Comparison of ENCODE assay signal across 9 cellular contexts in the genomic region with DNA sequence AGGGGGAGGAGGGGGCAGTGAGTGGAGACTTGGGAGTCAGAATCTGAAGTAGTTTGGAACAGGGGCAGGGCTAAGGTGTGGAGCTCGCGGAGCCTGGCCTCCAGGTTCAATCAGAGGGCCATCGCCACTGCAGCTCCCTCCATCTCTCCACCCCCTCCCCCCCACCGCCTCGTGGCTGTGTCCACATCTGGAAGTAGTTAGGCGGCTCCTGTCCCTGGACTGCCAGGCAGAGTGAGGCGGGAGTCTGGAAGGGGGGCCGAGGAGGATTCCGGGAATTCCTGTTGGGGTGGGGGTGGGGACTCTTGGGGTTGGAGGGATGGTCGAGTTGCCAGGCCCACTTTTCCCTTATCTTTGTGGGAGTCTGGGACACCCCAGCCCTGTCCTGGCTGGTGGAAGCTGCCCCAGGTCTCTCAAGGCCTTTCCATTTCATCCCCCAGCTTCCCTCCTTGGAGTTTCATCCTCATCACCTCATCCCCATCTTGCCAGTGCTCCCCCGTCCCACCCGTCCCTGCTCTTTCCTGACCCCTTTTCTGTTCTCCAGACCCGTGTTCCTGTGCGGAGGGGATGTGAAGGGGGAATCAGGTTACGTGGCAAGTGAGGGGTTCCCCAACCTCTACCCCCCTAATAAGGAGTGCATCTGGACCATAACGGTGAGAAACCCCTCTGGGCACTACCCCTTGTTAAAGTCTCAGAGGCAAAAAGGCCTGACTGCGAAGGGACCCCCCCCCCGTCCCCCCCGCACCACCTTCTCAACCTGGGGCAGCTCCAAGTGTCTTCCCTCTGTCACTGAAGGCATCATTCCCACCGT. TPM values are rescaled to one million over a fixed set of nuclear protein-coding genes. Genes with fewer than 3 reads are reported as not detected.
A peak's percentile ranks its signal among the peaks of the same experiment; 100 is the strongest.
DNase-seq lines count a peak whose midpoint lies in the region; ATAC-seq and TF ChIP-seq lines count a peak whose summit lies in the region.
"Had no signal": no experiment of that assay in that cellular context is flagged by ENCODE, and none has a peak within 500 bp of the region (broad histone marks: within the 10 kb centered on the region; RNA-seq: fewer than 3 reads in every experiment).

No MANE protein-coding gene starts in this region.

- no peak for TF ChIP-seq CTCF in CD4-positive, alpha-beta T cell (IDR thresholded peaks at IDR 0.05)
- TF ChIP-seq CTCF in OCI-LY1 (IDR thresholded peaks at IDR 0.05; ENCODE audit: low read length) (no peak), neural crest cell (conservative IDR thresholded peaks at IDR 0.05) (no peak)

- no peaks in the 10 kb centered on the region for H3K27me3 Mint-ChIP-seq in CD4-positive, alpha-beta T cell
- H3K27me3 Mint-ChIP-seq in neural crest cell (ENCODE audit: low read depth): peaks cover 50% of the 10 kb centered on the region

- peak overlapping the region; percentile 20 for H3K4me3 Mint-ChIP-seq in CD4-positive, alpha-beta T cell
- peak overlapping the region; percentile 73 for H3K4me3 Mint-ChIP-seq in neural crest cell

- DNase-seq in CD4-positive, alpha-beta T cell: no peak
- DNase-seq in epidermal melanocyte (ENCODE audit: insufficient read length, low spot score): peak; percentile 79
- DNase-seq in neural crest cell (ENCODE audit: low read depth, low spot score): peak; percentile 35
- no peak for DNase-seq in D341Med (ENCODE audit: low spot score)
- no peak for DNase-seq in NCI-H1436 (lab: John Stamatoyannopoulos, UW)
- no peak for DNase-seq in HUDEP-2 (lab: John Stamatoyannopoulos, UW; ENCODE audit: unreplicated experiment in 76 of 76)

- H3K9me3 Mint-ChIP-seq in CD4-positive, alpha-beta T cell: no peaks in the 10 kb centered on the region
- H3K9me3 Mint-ChIP-seq in neural crest cell: no peaks in the 10 kb centered on the region

- peaks cover 16% of the 10 kb centered on the region for H3K4me1 ChIP-seq in OCI-LY1 (ENCODE audit: insufficient read depth, low read length, severe bottlenecking)

- no peaks in the 10 kb centered on the region for H3K27me3 ChIP-seq in CD4-positive, alpha-beta T cell (ENCODE audit: control insufficient read depth, insufficient read depth, low read length)
- no peaks in the 10 kb centered on the region; the same call in 1 of the 2 replicates for H3K27me3 ChIP-seq in OCI-LY1 (ENCODE audit: insufficient read depth, low read length)

- peak overlapping the region; percentile 60 for H3K4me3 ChIP-seq in OCI-LY1 (ENCODE audit: low read depth, low read length, poor library complexity, severe bottlenecking)

- ATAC-seq in CD4-positive, alpha-beta T cell (ENCODE audit: poor library complexity): no peak
- ATAC-seq in HG02763 (IDR thresholded peaks at IDR 0.05; ENCODE audit: unreplicated experiment): no peak

- POLR2A ChIA-PET in CD4-positive, alpha-beta T cell (lab: Charles Lee): interaction anchor here (1.0 to 3.6 kb wide), 3 partner anchors 9 to 102 kb away, joined by 3 to 38 read pairs (median 8); partner anchors contain the start of genes FBXO24, LRCH4 and MOSPD3

- H3K4me1 Mint-ChIP-seq in CD4-positive, alpha-beta T cell (ENCODE audit: low read depth): peaks cover 23% of the 10 kb centered on the region
- peaks cover 22% of the 10 kb centered on the region for H3K4me1 Mint-ChIP-seq in neural crest cell

- CTCF ChIA-PET in CD4-positive, alpha-beta T cell (lab: Charles Lee): interaction anchor here (0.6 to 2.3 kb wide), 3 partner anchors 9 to 102 kb away, joined by 3 to 8 read pairs (median 4); partner anchors contain the start of gene POP7

- H3K36me3 Mint-ChIP-seq in CD4-positive, alpha-beta T cell (ENCODE audit: low read depth): no peaks in the 10 kb centered on the region
- no peaks in the 10 kb centered on the region for H3K36me3 Mint-ChIP-seq in neural crest cell (ENCODE audit: low read depth)

- H3K9me2 ChIP-seq in OCI-LY1 (ENCODE audit: low read depth, low read length): no peaks in the 10 kb centered on the region

- H3K9me3 ChIP-seq in CD4-positive, alpha-beta T cell (ENCODE audit: control insufficient read depth, low read length): no peaks in the 10 kb centered on the region
- no peaks in the 10 kb centered on the region for H3K9me3 ChIP-seq in OCI-LY1 (ENCODE audit: low read length)

- H3K36me3 ChIP-seq in OCI-LY1 (ENCODE audit: insufficient read depth, low read length): no peaks in the 10 kb centered on the region

- intact Hi-C loops in CD4-positive, alpha-beta T cell (cut with DNase I, micrococcal nuclease): loop anchor here in 1 of 2 experiments (2.0 kb wide), 1 partner anchor 20 kb away; no protein-coding TSS in a partner anchor

- no peak overlapping the region for H3K27ac ChIP-seq in CD4-positive, alpha-beta T cell (ENCODE audit: low read depth, low read length)
- H3K27ac ChIP-seq in OCI-LY1 (ENCODE audit: low read depth, low read length, poor library complexity, severe bottlenecking): no peak overlapping the region
- H3K27ac ChIP-seq: epithelial cell of prostate had no signal

- H3K4me2 ChIP-seq in OCI-LY1 (ENCODE audit: low read length): peak overlapping the region; percentile 72

- no peaks in the 10 kb centered on the region for H4K20me1 ChIP-seq in OCI-LY1 (ENCODE audit: insufficient read depth, low read length)

- H3F3A ChIP-seq in OCI-LY1 (ENCODE audit: insufficient read depth, low read length): no peaks in the 10 kb centered on the region

- no peak overlapping the region for H2AFZ ChIP-seq in OCI-LY1 (ENCODE audit: low read length)

- H3K79me2 ChIP-seq in OCI-LY1 (ENCODE audit: insufficient read depth, low read length): no peaks in the 10 kb centered on the region

- no peak overlapping the region; the same call in 1 of the 2 replicates for H3K9ac ChIP-seq in OCI-LY1 (ENCODE audit: low read length)

- H3K27ac Mint-ChIP-seq in CD4-positive, alpha-beta T cell: no peak overlapping the region
- no peak overlapping the region for H3K27ac Mint-ChIP-seq in neural crest cell (ENCODE audit: unreplicated experiment)

RNA-seq across cellular contexts. Expression of gene PCOLCE, which starts 0.9 kb away (rescaled TPM):
- total RNA-seq in CD4-positive, alpha-beta T cell: 1 to 10 TPM; 6.7 to 7.5 TPM
- 13.7 and 16.7 TPM in 2 replicates for total RNA-seq in neural crest cell

RNA-seq across cellular contexts. Expression of gene MOSPD3, which starts 9.2 kb away (rescaled TPM):
- total RNA-seq in CD4-positive, alpha-beta T cell: 10 to 100 TPM in 1 of 2 experiments, 1 to 10 TPM in 1; 8.5 to 10.9 TPM
- 24.3 and 27.9 TPM in 2 replicates for total RNA-seq in neural crest cell

RNA-seq across cellular contexts. Expression of gene FBXO24, which starts 17.0 kb away (rescaled TPM):
- total RNA-seq in CD4-positive, alpha-beta T cell: under 1 TPM; 0.66 to 0.78 TPM
- total RNA-seq in neural crest cell: 0.50 and 0.61 TPM in 2 replicates

RNA-seq across cellular contexts. Expression of gene LRCH4, which starts 17.2 kb away (rescaled TPM):
- total RNA-seq in CD4-positive, alpha-beta T cell: 100 to 1,000 TPM; 313 to 317 TPM
- 44.2 and 46.6 TPM in 2 replicates for total RNA-seq in neural crest cell

RNA-seq across cellular contexts. Expression of gene SAP25, which starts 29.4 kb away (rescaled TPM):
- total RNA-seq in CD4-positive, alpha-beta T cell: 10 to 100 TPM; 52.0 to 53.4 TPM
- total RNA-seq in neural crest cell: 3.4 and 4.6 TPM in 2 replicates

Comparison
In these comparisons a context has a peak if more than half of its experiments do, and no peak if none do; other contexts are left out.
1. DNase-seq: peak in epidermal melanocyte (single experiment) and neural crest cell (single experiment); none in CD4-positive, alpha-beta T cell (0 of 10), D341Med (single experiment), NCI-H1436 (single experiment) and HUDEP-2 (0 of 76).